1 cellular context compared by ENCODE assay signal in the genomic region with DNA sequence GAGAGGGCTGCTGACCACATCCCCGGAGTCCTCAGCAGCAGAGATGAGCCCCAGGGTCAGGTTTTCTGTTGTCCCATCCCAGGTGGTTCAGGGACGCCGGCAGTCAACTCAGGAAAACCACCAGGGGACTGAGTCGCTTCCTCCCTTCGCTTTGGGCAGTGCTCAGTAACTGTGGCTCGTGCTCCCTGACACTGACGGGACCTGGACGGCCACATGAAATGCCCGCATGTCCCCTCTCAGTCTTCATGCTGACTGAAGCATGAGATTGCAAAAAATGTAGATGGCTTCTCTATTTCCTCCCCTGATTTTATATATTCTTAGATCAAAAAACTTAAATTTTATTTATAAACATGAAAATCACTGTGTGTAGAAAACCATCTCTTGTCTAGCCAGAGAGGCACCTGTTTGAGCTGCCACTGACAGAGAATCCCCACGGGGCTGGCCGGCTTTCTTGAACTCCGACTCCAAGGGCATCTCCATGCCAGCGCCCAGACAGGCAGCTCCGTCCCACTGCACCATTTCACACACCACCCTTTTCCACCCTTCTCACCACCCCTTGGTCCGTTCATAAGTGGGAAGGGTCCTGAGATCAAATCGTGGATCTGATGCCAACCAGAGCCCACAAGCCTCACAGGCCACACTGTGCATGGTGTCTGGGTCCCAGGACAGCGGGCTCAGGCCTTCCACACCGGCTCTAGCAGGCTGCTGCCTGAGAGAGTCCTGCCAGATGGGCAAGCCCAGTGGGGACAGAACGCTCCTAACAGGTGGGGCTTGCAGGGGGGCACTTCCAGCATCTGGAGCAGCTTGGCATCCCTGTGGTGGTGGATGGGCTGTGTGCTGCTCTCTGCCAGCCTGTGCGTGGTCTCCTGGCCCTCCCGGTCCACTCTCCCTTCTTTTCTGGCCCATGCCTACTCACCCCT.
TF ChIP-seq lines count a peak whose summit lies in the region.

No MANE protein-coding gene starts in this region.

TF ChIP-seq in H1, 55 proteins besides CTCF, POLR2A, EP300 and RAD21:
- TF ChIP-seq CBX5 (IDR thresholded peaks at IDR 0.05; ENCODE audit: low read depth, low read length) (no peak), RXRA (IDR thresholded peaks at IDR 0.05; ENCODE audit: insufficient read depth, low read depth, low read length) (no peak), HDAC6 (IDR thresholded peaks at IDR 0.05; ENCODE audit: low read depth, low read length) (no peak), BRCA1 (IDR thresholded peaks at IDR 0.05; ENCODE audit: low read depth, low read length) (no peak), BACH1 (IDR thresholded peaks at IDR 0.05; ENCODE audit: low read length) (no peak), SIN3A (conservative IDR thresholded peaks at IDR 0.05 in 1 of 2, IDR thresholded peaks at IDR 0.05 in 1 of 2; ENCODE audit: low read depth in 1 of 2, low read length in 2 of 2) (no peak), CREB1 (IDR thresholded peaks at IDR 0.05) (no peak), CTBP2 (IDR thresholded peaks at IDR 0.05; ENCODE audit: borderline replicate concordance, insufficient read depth, insufficient read length, low read length) (no peak), SIRT6 (IDR thresholded peaks at IDR 0.05; ENCODE audit: low read length) (no peak), NANOG (IDR thresholded peaks at IDR 0.05; ENCODE audit: insufficient read depth, low read depth, low read length, poor library complexity, severe bottlenecking) (no peak), MAFK (IDR thresholded peaks at IDR 0.05; ENCODE audit: low read depth, low read length) (no peak), EGR1 (IDR thresholded peaks at IDR 0.05; ENCODE audit: borderline replicate concordance, low read depth, low read length) (no peak), CEBPB (IDR thresholded peaks at IDR 0.05; ENCODE audit: low read depth, low read length) (no peak), FOSL1 (IDR thresholded peaks at IDR 0.05; ENCODE audit: insufficient read depth, low read depth, low read length) (no peak)
- TF ChIP-seq, protein P1, sequence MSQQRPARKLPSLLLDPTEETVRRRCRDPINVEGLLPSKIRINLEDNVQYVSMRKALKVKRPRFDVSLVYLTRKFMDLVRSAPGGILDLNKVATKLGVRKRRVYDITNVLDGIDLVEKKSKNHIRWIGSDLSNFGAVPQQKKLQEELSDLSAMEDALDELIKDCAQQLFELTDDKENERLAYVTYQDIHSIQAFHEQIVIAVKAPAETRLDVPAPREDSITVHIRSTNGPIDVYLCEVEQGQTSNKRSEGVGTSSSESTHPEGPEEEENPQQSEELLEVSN (IDR thresholded peaks at IDR 0.05) = no peak
- TF ChIP-seq, protein P2, sequence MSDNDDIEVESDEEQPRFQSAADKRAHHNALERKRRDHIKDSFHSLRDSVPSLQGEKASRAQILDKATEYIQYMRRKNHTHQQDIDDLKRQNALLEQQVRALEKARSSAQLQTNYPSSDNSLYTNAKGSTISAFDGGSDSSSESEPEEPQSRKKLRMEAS (IDR thresholded peaks at IDR 0.05) = no peak
- TF ChIP-seq, protein P3, sequence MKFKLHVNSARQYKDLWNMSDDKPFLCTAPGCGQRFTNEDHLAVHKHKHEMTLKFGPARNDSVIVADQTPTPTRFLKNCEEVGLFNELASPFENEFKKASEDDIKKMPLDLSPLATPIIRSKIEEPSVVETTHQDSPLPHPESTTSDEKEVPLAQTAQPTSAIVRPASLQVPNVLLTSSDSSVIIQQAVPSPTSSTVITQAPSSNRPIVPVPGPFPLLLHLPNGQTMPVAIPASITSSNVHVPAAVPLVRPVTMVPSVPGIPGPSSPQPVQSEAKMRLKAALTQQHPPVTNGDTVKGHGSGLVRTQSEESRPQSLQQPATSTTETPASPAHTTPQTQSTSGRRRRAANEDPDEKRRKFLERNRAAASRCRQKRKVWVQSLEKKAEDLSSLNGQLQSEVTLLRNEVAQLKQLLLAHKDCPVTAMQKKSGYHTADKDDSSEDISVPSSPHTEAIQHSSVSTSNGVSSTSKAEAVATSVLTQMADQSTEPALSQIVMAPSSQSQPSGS (IDR thresholded peaks at IDR 0.05; ENCODE audit: low read length) = no peak
